In genomic region chr9:35555881-35556280, GRCh38 we compare ENCODE assay signal across 24 cellular contexts. TPM values are rescaled to one million over a fixed set of nuclear protein-coding genes. Genes with fewer than 3 reads are reported as not detected.
A peak's percentile ranks its signal among the peaks of the same experiment; 100 is the strongest.
DNase-seq lines count a peak whose midpoint lies in the region; ATAC-seq and TF ChIP-seq lines count a peak whose summit lies in the region.
"Had no signal": no experiment of that assay in that cellular context is flagged by ENCODE, and none has a peak within 500 bp of the region (broad histone marks: within the 10 kb centered on the region; RNA-seq: fewer than 3 reads in every experiment).

No MANE protein-coding gene starts in this region.

- H3K4me1 ChIP-seq in osteoblast (ENCODE audit: insufficient read depth, low read length) (peaks cover 26% of the 10 kb centered on the region), thoracic aorta (ENCODE audit: control insufficient read depth in 1 of 2, low read depth in 2 of 2) (peaks cover 20 to 61% of the 10 kb centered on the region in 2 donors)
- H3K4me1 ChIP-seq: BE2C had no signal

- in situ Hi-C loops in GM13976 (cut with MboI; ENCODE audit: low sequenced_read_pairs, unreplicated experiment): no loop called here

- BruUV-seq in Calu3 (replicated peaks; lab: Mats Ljungman, UMichigan): no TSS peak

- peak overlapping the region; percentile 5; the same call in 1 of the 2 replicates for H3K27ac ChIP-seq in RWPE1
- H3K27ac ChIP-seq in osteoblast (ENCODE audit: low read depth, low read length): no peak overlapping the region
- H3K27ac ChIP-seq in thoracic aorta: peak overlapping the region; percentile 19 to 36
- H3K27ac ChIP-seq: HL-60, PC-9, SJCRH30 had no signal

- POLR2A ChIA-PET in RWPE1 (lab: Yijun Ruan, JAX; ENCODE audit: low non-redundant PET): interaction anchor here (0.6 kb wide), 1 partner anchor 77 kb away, joined by 3 read pairs; no protein-coding TSS in a partner anchor

- no peak for TF ChIP-seq CTCF in RWPE1 (conservative IDR thresholded peaks at IDR 0.05; ENCODE audit: low read depth)
- TF ChIP-seq CTCF in chondrocyte (IDR thresholded peaks at IDR 0.05): no peak
- TF ChIP-seq CTCF in osteoblast (IDR thresholded peaks at IDR 0.05; ENCODE audit: extremely low read depth, low read depth, low read length): no peak
- no peak for TF ChIP-seq CTCF in thoracic aorta (IDR thresholded peaks at IDR 0.05)
- no peak for TF ChIP-seq CTCF in Calu3 (IDR thresholded peaks at IDR 0.05; ENCODE audit: unreplicated experiment)
- TF ChIP-seq CTCF in GM13976 (IDR thresholded peaks at IDR 0.05; ENCODE audit: borderline replicate concordance, control extremely low read depth, extremely low read depth, insufficient read depth, missing control alignments): no peak

- CTCF ChIA-PET in RWPE1 (lab: Yijun Ruan, JAX): interaction anchor here (1.4 kb wide), 1 partner anchor 656 kb away, joined by 3 read pairs; no protein-coding TSS in a partner anchor
- CTCF ChIA-PET in Calu3 (lab: Charles Lee): no interaction called here

- H3K4me3 ChIP-seq in osteoblast (ENCODE audit: insufficient read depth, low read length) (no peak overlapping the region), thoracic aorta (no peak overlapping the region)
- H3K4me3 ChIP-seq: A549, PC-9, SJCRH30 had no signal

- no peak overlapping the region for H2AFZ ChIP-seq in osteoblast (ENCODE audit: low read length)
- H2AFZ ChIP-seq: PC-9 had no signal

- H3K27me3 ChIP-seq in osteoblast (ENCODE audit: insufficient read depth, low read length) (no peaks in the 10 kb centered on the region), thoracic aorta (replicated peaks; ENCODE audit: insufficient read depth) (no peaks in the 10 kb centered on the region)
- H3K27me3 ChIP-seq: BE2C, SJCRH30 had no signal

- H3K4me1 Mint-ChIP-seq in chondrocyte (ENCODE audit: low read depth) (peaks cover 9% of the 10 kb centered on the region), Calu3 (ENCODE audit: low read depth, unreplicated experiment) (no peaks in the 10 kb centered on the region)

- intact Hi-C loops in Calu3 (cut with micrococcal nuclease; ENCODE audit: unreplicated experiment): no loop called here

- H3K27me3 Mint-ChIP-seq in chondrocyte (ENCODE audit: low read depth) (no peaks in the 10 kb centered on the region), Calu3 (ENCODE audit: unreplicated experiment) (no peaks in the 10 kb centered on the region)

- no peak overlapping the region for H3K4me2 ChIP-seq in osteoblast (ENCODE audit: insufficient read depth, low read length)
- H3K4me2 ChIP-seq: A549, PC-9 had no signal

- no peaks in the 10 kb centered on the region for H3K9me3 Mint-ChIP-seq in chondrocyte (ENCODE audit: low read depth)
- H3K9me3 Mint-ChIP-seq in Calu3 (ENCODE audit: low read depth, unreplicated experiment): no peaks in the 10 kb centered on the region

- no peak overlapping the region for H3K4me3 Mint-ChIP-seq in chondrocyte (ENCODE audit: unreplicated experiment)
- H3K4me3 Mint-ChIP-seq in Calu3 (ENCODE audit: low read depth, unreplicated experiment): no peak overlapping the region

- peaks cover 30% of the 10 kb centered on the region for H4K20me1 ChIP-seq in osteoblast (ENCODE audit: insufficient read depth, low read length)

- DNase-seq in RWPE1 (ENCODE audit: low spot score) (no peak), chondrocyte (ENCODE audit: low spot score) (no peak), osteoblast (ENCODE audit: insufficient read length, low spot score, missing footprints) (peak; percentile 62), thoracic aorta (ENCODE audit: low spot score) (no peak), medulla oblongata (ENCODE audit: extremely low spot score) (no peak), Calu3 (no peak), GM13976 (ENCODE audit: low spot score) (no peak)
- DNase-seq: BE2C, DMS79, H7, KBM-7, NCI-H1092, NCI-H1436, NCI-H187 treated with DMSO at 0.1 percent for 48 hours, NCI-H2107, NCI-H2227 treated with DMSO at 0.1 percent for 48 hours, NCI-H510A, NCI-H748 treated with DMSO at 0.1 percent for 48 hours, PC-9, RPMI8226, SJCRH30 had no signal

- H3K9me3 ChIP-seq in osteoblast (ENCODE audit: low read depth, low read length): no peaks in the 10 kb centered on the region
- H3K9me3 ChIP-seq in thoracic aorta: no peaks in the 10 kb centered on the region
- H3K9me3 ChIP-seq: A549, BE2C, SJCRH30 had no signal

- H3K36me3 Mint-ChIP-seq in chondrocyte (ENCODE audit: low read depth): peaks cover 35% of the 10 kb centered on the region
- H3K36me3 Mint-ChIP-seq in Calu3 (ENCODE audit: insufficient read depth, unreplicated experiment): peaks cover 5% of the 10 kb centered on the region

- H3K36me3 ChIP-seq in osteoblast (ENCODE audit: insufficient read depth, low read length) (peaks cover 66% of the 10 kb centered on the region), thoracic aorta (peaks cover 58% of the 10 kb centered on the region)
- H3K36me3 ChIP-seq: SJCRH30 had no signal

- peak overlapping the region; percentile 45 for H3K27ac Mint-ChIP-seq in chondrocyte (ENCODE audit: unreplicated experiment)
- H3K27ac Mint-ChIP-seq in Calu3 (ENCODE audit: unreplicated experiment): no peak overlapping the region

- H3K79me2 ChIP-seq in osteoblast (ENCODE audit: insufficient read depth, low read length): peaks cover 66% of the 10 kb centered on the region

- ATAC-seq in thoracic aorta (ENCODE audit: insufficient number of reproducible peaks, low FRiP score, low read depth): no peak
- ATAC-seq: A549, HepG2 had no signal

RNA-seq across cellular contexts. Expression of gene TESK1, which starts 49.2 kb away (rescaled TPM):
- total RNA-seq in chondrocyte (50.7 to 54.7 TPM (median 54.3 TPM) in 3 replicates), osteoblast (18.5 and 18.6 TPM in 2 replicates), thoracic aorta (10 to 100 TPM; 64.5 to 69.9 TPM), Calu3 (2022) (20.9 and 24.6 TPM in 2 replicates)
